In the genomic region with DNA sequence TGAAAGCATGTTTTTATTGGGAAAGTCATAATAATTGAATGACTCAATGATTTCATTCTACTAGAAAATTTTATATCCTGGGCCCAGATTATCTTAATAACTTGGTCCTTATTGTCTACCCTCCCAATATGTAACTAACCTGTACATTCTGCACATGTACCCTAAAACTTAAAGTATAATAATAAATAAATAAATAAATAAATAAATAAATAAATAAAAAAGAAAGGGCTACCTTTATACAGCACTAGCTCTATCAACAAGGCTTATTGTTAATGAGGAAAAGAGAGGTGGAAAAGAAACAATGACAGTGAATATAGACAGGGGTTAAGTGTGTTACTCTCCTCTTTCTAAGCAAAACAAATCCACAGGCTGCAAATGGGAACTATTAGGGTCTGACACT, we compare ENCODE assay signal across 27 cellular contexts.
"Had no signal": no experiment of that assay in that cellular context is flagged by ENCODE, and none has a peak within 500 bp of the region (broad histone marks: within the 10 kb centered on the region; RNA-seq: fewer than 3 reads in every experiment).

No MANE protein-coding gene starts in this region.

- DNase-seq: stimulated activated CD4-positive, alpha-beta T cell treated with anti-CD3 and anti-CD28 coated beads, Interleukin-2, amount 100 ng/mL, for 48 hours; stimulated activated CD4-positive, alpha-beta T cell treated with anti-CD3 and anti-CD28 coated beads, Interleukin-4, amount 100 ng/mL, for 1 hour; stimulated activated CD4-positive, alpha-beta T cell treated with anti-CD3 and anti-CD28 coated beads, Interleukin-4, amount 100 ng/mL, for 24 hours; stimulated activated CD4-positive, alpha-beta T cell treated with anti-CD3 and anti-CD28 coated beads, Interleukin-4, amount 100 ng/mL, for 4 hours; stimulated activated CD8-positive, alpha-beta memory T cell treated with anti-CD3 and anti-CD28 coated beads, Interleukin-4, amount 100 ng/mL, for 48 hours; stimulated activated naive B cell treated with anti-CD40 and anti-IgM and Interleukin-4, amounts not matched to agents 10 μg/mL and 1 μg/mL and 100 μg/mL, for 72 hours; stimulated activated naive CD4-positive, alpha-beta T cell; stimulated activated naive CD4-positive, alpha-beta T cell treated with Interleukin-2 at 50 U/mL for 16 hours; stimulated activated naive CD8-positive, alpha-beta T cell treated with anti-CD3 and anti-CD28 coated beads, Interleukin-15, amount 100 ng/mL, for 72 hours; stimulated activated naive CD8-positive, alpha-beta T cell treated with anti-CD3 and anti-CD28 coated beads, Interleukin-15, Interleukin-2, amounts not matched to agents 100 U/mL and 50 U/mL, for 24 hours; stomach; substantia nigra; testis; thyroid gland; tibial artery; transverse colon; trophoblast cell; upper lobe of left lung; upper lobe of right lung; uterus had no signal

- H3K4me1 ChIP-seq: suprapubic skin, testis, thyroid gland, tibial artery, tibial nerve, upper lobe of left lung, upper lobe of right lung, uterus, vagina had no signal

- H3K4me3 ChIP-seq: stomach, suprapubic skin, testis, thoracic aorta, thyroid gland, tibial artery, tibial nerve, transverse colon, upper lobe of left lung, upper lobe of right lung, uterus, vagina had no signal

- ATAC-seq: stimulated activated effector memory CD8-positive, alpha-beta T cell treated with anti-CD3 and anti-CD28 coated beads, Interleukin-12 subunit alpha, Interleukin-12 subunit beta, amount 100 ng/mL, for 72 hours; stimulated activated memory B cell treated with anti-CD40 and anti-IgM and Interleukin-4, amounts not matched to agents 10 μg/mL and 1 μg/mL and 100 μg/mL, for 72 hours; stimulated activated naive B cell treated with anti-CD40 and anti-IgM and Interleukin-4, amounts not matched to agents 10 μg/mL and 1 μg/mL and 100 μg/mL, for 72 hours; stimulated activated naive CD8-positive, alpha-beta T cell treated with anti-CD3 and anti-CD28 coated beads, Interleukin-15, amount 100 ng/mL, for 72 hours; stimulated activated naive CD8-positive, alpha-beta T cell treated with anti-CD3 and anti-CD28 coated beads, Interleukin-15, Interleukin-2, amounts not matched to agents 100 U/mL and 50 U/mL, for 24 hours; upper lobe of right lung had no signal

- H3K36me3 ChIP-seq: stomach, suprapubic skin, thoracic aorta, thyroid gland, tibial artery, tibial nerve, transverse colon, upper lobe of left lung, upper lobe of right lung, uterus, vagina had no signal

- H3K9me3 ChIP-seq: stomach, suprapubic skin, testis, thoracic aorta, thyroid gland, tibial artery, tibial nerve, transverse colon, upper lobe of left lung, upper lobe of right lung, uterus, vagina had no signal

- H3K27ac ChIP-seq: stomach, suprapubic skin, testis, thoracic aorta, thyroid gland, tibial artery, tibial nerve, transverse colon, upper lobe of left lung, upper lobe of right lung, uterus, vagina had no signal

- FAIRE-seq: urothelium cell line had no signal
